In genomic region chr5:135441256-135441915, GRCh38 we compare ENCODE assay signal across 16 cellular contexts. TPM values are rescaled to one million over a fixed set of nuclear protein-coding genes. Genes with fewer than 3 reads are reported as not detected.
DNase-seq lines count a peak whose midpoint lies in the region; ATAC-seq and TF ChIP-seq lines count a peak whose summit lies in the region.
"Had no signal": no experiment of that assay in that cellular context is flagged by ENCODE, and none has a peak within 500 bp of the region (broad histone marks: within the 10 kb centered on the region; RNA-seq: fewer than 3 reads in every experiment).

No MANE protein-coding gene starts in this region.

- ATAC-seq in sciatic nerve (no peak), GM21381 (IDR thresholded peaks at IDR 0.05; ENCODE audit: unreplicated experiment) (no peak)
- ATAC-seq: gastroesophageal sphincter, right lobe of liver had no signal

- H3K4me1 ChIP-seq in BLaER1: peaks cover 100% of the 10 kb centered on the region
- no peaks in the 10 kb centered on the region for H3K4me1 ChIP-seq in HEK293 (ENCODE audit: control insufficient read depth, insufficient read depth, low read length)
- H3K4me1 ChIP-seq: right lobe of liver had no signal

- H3K27ac ChIP-seq in BLaER1: peak overlapping the region; percentile 93
- no peak overlapping the region for H3K27ac ChIP-seq in HEK293 (ENCODE audit: extremely low read depth, low read depth, low read length)
- H3K27ac ChIP-seq: gastroesophageal sphincter, right lobe of liver, thoracic aorta had no signal

- H3K36me3 ChIP-seq in BLaER1 (no peaks in the 10 kb centered on the region), HEK293 (ENCODE audit: control insufficient read depth in 2 of 2, insufficient read depth in 1 of 2, low read length in 2 of 2) (no peaks in the 10 kb centered on the region)
- H3K36me3 ChIP-seq: gastroesophageal sphincter, right lobe of liver, thoracic aorta had no signal

- peaks cover 17% of the 10 kb centered on the region for H3K36me3 Mint-ChIP-seq in dendritic cell treated with granulocyte-macrophage colony-stimulating factor and Interleukin-4, amounts not matched to agents 40 ng/mL and 50 ng/mL, for 4 days (ENCODE audit: low read depth)

- POLR2A ChIA-PET in HEK293 (lab: Yijun Ruan, JAX): no interaction called here

- H3K4me3 Mint-ChIP-seq in dendritic cell treated with granulocyte-macrophage colony-stimulating factor and Interleukin-4, amounts not matched to agents 40 ng/mL and 50 ng/mL, for 4 days: no peak overlapping the region

- H3K9me3 ChIP-seq in BLaER1 (no peaks in the 10 kb centered on the region), HEK293 (ENCODE audit: control insufficient read depth, insufficient read depth, low read depth, low read length) (no peaks in the 10 kb centered on the region)
- H3K9me3 ChIP-seq: gastroesophageal sphincter, right lobe of liver, thoracic aorta had no signal

- peak; percentile 87 for DNase-seq in mesenteric fat pad (ENCODE audit: low spot score)
- no peak for DNase-seq in sciatic nerve (ENCODE audit: low spot score)
- DNase-seq in activated naive CD4-positive, alpha-beta T cell (lab: John Stamatoyannopoulos, UW): no peak
- no peak for DNase-seq in occipital lobe (lab: John Stamatoyannopoulos, UW)
- DNase-seq: mesendoderm, NCI-H1048, T-helper 1 cell had no signal

- CTCF ChIA-PET in HEK293 (lab: Yijun Ruan, JAX): interaction anchor here (0.6 to 3.1 kb wide), 5 partner anchors 16 to 107 kb away, joined by 3 to 21 read pairs (median 11); no protein-coding TSS in a partner anchor

- H3K27ac Mint-ChIP-seq in dendritic cell treated with granulocyte-macrophage colony-stimulating factor and Interleukin-4, amounts not matched to agents 40 ng/mL and 50 ng/mL, for 4 days: peak overlapping the region; percentile 85

- peak overlapping the region; percentile 95 for H3K4me2 ChIP-seq in BLaER1

- peaks cover 95% of the 10 kb centered on the region for H3K4me1 Mint-ChIP-seq in dendritic cell treated with granulocyte-macrophage colony-stimulating factor and Interleukin-4, amounts not matched to agents 40 ng/mL and 50 ng/mL, for 4 days (ENCODE audit: low read depth)

- TF ChIP-seq CTCF in HEK293 (tag by site-specific recombination; IDR thresholded peaks at IDR 0.05): no peak

- H3K27me3 Mint-ChIP-seq in dendritic cell treated with granulocyte-macrophage colony-stimulating factor and Interleukin-4, amounts not matched to agents 40 ng/mL and 50 ng/mL, for 4 days: no peaks in the 10 kb centered on the region

- no peaks in the 10 kb centered on the region for H4K20me1 ChIP-seq in BLaER1

- H3K4me3 ChIP-seq in BLaER1 (peak overlapping the region; percentile 13), HEK293 (ENCODE audit: low read depth, low read length) (no peak overlapping the region)
- H3K4me3 ChIP-seq: gastroesophageal sphincter, right lobe of liver, thoracic aorta had no signal

- peak overlapping the region; percentile 73 for H3K9ac ChIP-seq in BLaER1

- no peaks in the 10 kb centered on the region for H3K9me3 Mint-ChIP-seq in dendritic cell treated with granulocyte-macrophage colony-stimulating factor and Interleukin-4, amounts not matched to agents 40 ng/mL and 50 ng/mL, for 4 days

- H3K27me3 ChIP-seq in BLaER1: no peaks in the 10 kb centered on the region
- H3K27me3 ChIP-seq: gastroesophageal sphincter, right lobe of liver had no signal

- intact Hi-C loops in dendritic cell treated with granulocyte-macrophage colony-stimulating factor and Interleukin-4, amounts not matched to agents 40 ng/mL and 50 ng/mL, for 4 days (cut with micrococcal nuclease): no loop called here
- intact Hi-C loops in sciatic nerve (cut with DNase I): no loop called here

TF ChIP-seq in HEK293, 187 proteins besides CTCF, POLR2A, EP300 and RAD21:
- TF ChIP-seq MEIS1 (CRISPR knock-in tag; IDR thresholded peaks at IDR 0.05; ENCODE audit: borderline replicate concordance): no peak
- TF ChIP-seq ZBTB11 (tag by site-specific recombination; conservative IDR thresholded peaks at IDR 0.05; ENCODE audit: low read depth): no peak
- TF ChIP-seq ZSCAN4 (tag by site-specific recombination; IDR thresholded peaks at IDR 0.05): peak; percentile 76
- no peak for TF ChIP-seq ZNF501 (tag by site-specific recombination; IDR thresholded peaks at IDR 0.05)

RNA-seq across cellular contexts. Expression of gene DCANP1, which starts 5.8 kb away (rescaled TPM):
- total RNA-seq in mesenteric fat pad (not detected), sciatic nerve (not detected), occipital lobe (not detected)
- total RNA-seq: aorta, gastroesophageal sphincter, right lobe of liver, RPMI7951, thoracic aorta had no signal

RNA-seq across cellular contexts. Expression of gene TIFAB, which starts 10.8 kb away (rescaled TPM):
- total RNA-seq in mesenteric fat pad: not detected
- total RNA-seq in sciatic nerve: 0.22 TPM
- total RNA-seq in occipital lobe: not detected
- total RNA-seq: gastroesophageal sphincter, RPMI7951, thoracic aorta had no signal

RNA-seq across cellular contexts. Expression of gene MACROH2A1, which starts 42.4 kb away (rescaled TPM):
- total RNA-seq in mesenteric fat pad (170 TPM), sciatic nerve (129 TPM), occipital lobe (101 TPM)
